ENCODE assay signal across 12 cellular contexts in the genomic region with DNA sequence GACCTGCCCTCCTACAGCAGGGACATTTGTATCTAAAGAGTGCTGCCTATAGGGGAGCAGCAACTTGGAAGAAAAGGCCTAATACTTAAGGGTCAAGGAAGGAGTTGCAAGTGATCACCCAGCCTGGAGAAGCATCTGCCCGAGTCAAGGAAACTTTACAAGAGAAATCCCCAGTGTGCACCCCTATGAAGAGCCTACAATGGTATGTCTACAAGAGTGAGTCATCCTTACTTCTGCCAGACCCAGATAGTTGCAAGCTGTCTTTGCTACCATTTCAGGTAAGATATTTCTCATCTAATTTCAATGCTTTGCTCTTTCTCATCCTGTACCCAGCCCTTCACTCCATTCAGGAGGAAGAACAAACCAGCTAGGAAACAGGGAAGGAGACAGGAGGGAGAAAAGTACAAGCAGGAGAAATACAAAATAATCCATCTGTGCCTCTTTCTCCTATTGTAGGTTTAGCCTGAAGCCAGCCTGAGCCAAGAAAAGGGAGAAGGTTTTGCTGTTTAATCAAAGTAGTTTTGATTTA. TPM values are rescaled to one million over a fixed set of nuclear protein-coding genes. Genes with fewer than 3 reads are reported as not detected.
DNase-seq lines count a peak whose midpoint lies in the region; ATAC-seq and TF ChIP-seq lines count a peak whose summit lies in the region.
"Had no signal": no experiment of that assay in that cellular context is flagged by ENCODE, and none has a peak within 500 bp of the region (broad histone marks: within the 10 kb centered on the region; RNA-seq: fewer than 3 reads in every experiment).

No MANE protein-coding gene starts in this region.

- H3K9me3 Mint-ChIP-seq in stimulated activated effector memory CD8-positive, alpha-beta T cell treated with anti-CD3 and anti-CD28 coated beads, Interleukin-12 subunit alpha, Interleukin-12 subunit beta, amount 100 ng/mL, for 72 hours: no peaks in the 10 kb centered on the region

- ATAC-seq in PC-3 (peak; percentile 65), HG03097 (IDR thresholded peaks at IDR 0.05; ENCODE audit: low FRiP score, unreplicated experiment) (no peak), GM21576 (IDR thresholded peaks at IDR 0.05; ENCODE audit: unreplicated experiment) (no peak)
- ATAC-seq in stimulated activated effector memory CD8-positive, alpha-beta T cell treated with anti-CD3 and anti-CD28 coated beads, Interleukin-12 subunit alpha, Interleukin-12 subunit beta, amount 100 ng/mL, for 72 hours: peak; percentile 40

- no peak overlapping the region for H3K4me3 Mint-ChIP-seq in stimulated activated effector memory CD8-positive, alpha-beta T cell treated with anti-CD3 and anti-CD28 coated beads, Interleukin-12 subunit alpha, Interleukin-12 subunit beta, amount 100 ng/mL, for 72 hours
- H3K4me3 Mint-ChIP-seq: activated T-cell treated with anti-CD3 and anti-CD28 coated beads, Interleukin-2, amount 50 U/mL, for 4 hours; B cell; naive B cell had no signal

- no peaks in the 10 kb centered on the region for H3K27me3 ChIP-seq in PC-3 (ENCODE audit: low read length)

- peak overlapping the region; percentile 17; the same call in 1 of the 2 replicates for H2AFZ ChIP-seq in PC-3 (ENCODE audit: low read length)

- POLR2A ChIA-PET in PC-3 (lab: Charles Lee; ENCODE audit: unreplicated experiment): no interaction called here

- peaks cover 54% of the 10 kb centered on the region for H3K4me1 ChIP-seq in PC-3 (ENCODE audit: insufficient read depth, low read length)

- peaks cover 6% of the 10 kb centered on the region for H3F3A ChIP-seq in PC-3 (ENCODE audit: low read length, unreplicated experiment)

- no TSS peak for BruUV-seq in PC-3 (replicated peaks; lab: Mats Ljungman, UMichigan)

- peak overlapping the region; percentile 63 for H3K9ac ChIP-seq in PC-3 (ENCODE audit: low read length)

- H3K36me3 Mint-ChIP-seq in stimulated activated effector memory CD8-positive, alpha-beta T cell treated with anti-CD3 and anti-CD28 coated beads, Interleukin-12 subunit alpha, Interleukin-12 subunit beta, amount 100 ng/mL, for 72 hours: no peaks in the 10 kb centered on the region

- H3K4me3 ChIP-seq in PC-3 (ENCODE audit: low read length): peak overlapping the region; percentile 49

- no peak overlapping the region for H3K27ac Mint-ChIP-seq in stimulated activated effector memory CD8-positive, alpha-beta T cell treated with anti-CD3 and anti-CD28 coated beads, Interleukin-12 subunit alpha, Interleukin-12 subunit beta, amount 100 ng/mL, for 72 hours
- H3K27ac Mint-ChIP-seq: B cell had no signal

- no peak for TF ChIP-seq CTCF in PC-3 (conservative IDR thresholded peaks at IDR 0.05; ENCODE audit: low read depth, low read length)

- DNase-seq in SIG-M5 treated with dmso at 0.1 percent for 504 hours (lab: John Stamatoyannopoulos, UW; ENCODE audit: unreplicated experiment): peak; percentile 15
- no peak for DNase-seq in SIG-M5 (lab: John Stamatoyannopoulos, UW)
- peak; percentile 85 for DNase-seq in PC-3
- DNase-seq in fibroblast of gingiva (ENCODE audit: low read depth): peak; percentile 75
- DNase-seq in stimulated activated effector memory CD8-positive, alpha-beta T cell treated with anti-CD3 and anti-CD28 coated beads, Interleukin-12 subunit alpha, Interleukin-12 subunit beta, amount 100 ng/mL, for 72 hours (ENCODE audit: low spot score in 2 of 2): no peak
- DNase-seq in Ammon's horn (ENCODE audit: low spot score): no peak
- DNase-seq: activated T-cell treated with anti-CD3 and anti-CD28 coated beads, Interleukin-2, amount 50 U/mL, for 4 hours; naive B cell; SHP77 treated with DMSO at 0.1 percent for 48 hours had no signal

- peak overlapping the region; percentile 92 for H3K27ac ChIP-seq in PC-3 (ENCODE audit: low read length)

- no peaks in the 10 kb centered on the region for H3K79me2 ChIP-seq in PC-3 (ENCODE audit: low read length)

- H3K36me3 ChIP-seq in PC-3 (ENCODE audit: low read depth, low read length): no peaks in the 10 kb centered on the region

- H3K9me2 ChIP-seq in PC-3 (replicated peaks; ENCODE audit: low read length): no peaks in the 10 kb centered on the region

- H3K9me3 ChIP-seq in PC-3 (ENCODE audit: low read length): no peaks in the 10 kb centered on the region

- intact Hi-C loops in PC-3 (cut with micrococcal nuclease): loop anchor here (2.0 to 5.0 kb wide), 4 partner anchors 69 to 269 kb away; partner anchors contain the start of genes ANKMY2 and BZW2

- CTCF ChIA-PET in PC-3 (lab: Charles Lee): no interaction called here

- peaks cover 9% of the 10 kb centered on the region for H3K4me1 Mint-ChIP-seq in stimulated activated effector memory CD8-positive, alpha-beta T cell treated with anti-CD3 and anti-CD28 coated beads, Interleukin-12 subunit alpha, Interleukin-12 subunit beta, amount 100 ng/mL, for 72 hours

- no peaks in the 10 kb centered on the region for H4K20me1 ChIP-seq in PC-3 (ENCODE audit: low read length)

- peak overlapping the region; percentile 81 for H3K4me2 ChIP-seq in PC-3 (ENCODE audit: low read length)

RNA-seq across cellular contexts. Expression of gene AGR3, which starts 34.4 kb away (rescaled TPM):
- not detected in 2 replicates for total RNA-seq in PC-3 (2014; rRNA removed)
- total RNA-seq: activated T-cell treated with anti-CD3 and anti-CD28 coated beads, Interleukin-2, amount 50 U/mL, for 4 hours; B cell had no signal

Comparison
In these comparisons a context has a peak if more than half of its experiments do, and no peak if none do; other contexts are left out.
1. DNase-seq: peak in SIG-M5 treated with dmso at 0.1 percent for 504 hours (single experiment), PC-3 (single experiment) and fibroblast of gingiva (single experiment); none in SIG-M5 (single experiment), stimulated activated effector memory CD8-positive, alpha-beta T cell treated with anti-CD3 and anti-CD28 coated beads, Interleukin-12 subunit alpha, Interleukin-12 subunit beta, amount 100 ng/mL, for 72 hours (0 of 2) and Ammon's horn (single experiment).
2. ATAC-seq: peak in PC-3 (single experiment) and stimulated activated effector memory CD8-positive, alpha-beta T cell treated with anti-CD3 and anti-CD28 coated beads, Interleukin-12 subunit alpha, Interleukin-12 subunit beta, amount 100 ng/mL, for 72 hours (single experiment); none in HG03097 (single experiment) and GM21576 (single experiment).